Comparison of ENCODE assay signal across 16 cellular contexts in the genomic region with DNA sequence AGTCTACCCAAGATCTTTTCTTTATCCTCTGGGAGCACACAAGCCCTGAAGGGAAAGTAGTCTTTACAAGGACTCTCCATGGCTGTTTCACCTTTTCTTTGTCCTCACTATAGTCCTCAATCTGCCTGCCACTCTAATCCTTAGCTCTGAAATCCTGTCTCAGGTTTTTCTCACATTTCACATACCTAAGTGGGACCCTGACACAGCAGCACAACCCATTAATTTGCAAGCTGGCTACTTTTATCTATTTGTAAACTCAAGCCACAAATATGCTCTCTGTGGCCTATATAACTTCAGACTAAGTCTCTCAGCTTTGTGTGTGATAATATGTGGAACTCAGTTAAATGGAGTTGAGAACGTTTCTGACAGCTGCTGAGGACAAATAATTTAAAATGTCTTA. TPM values are rescaled to one million over a fixed set of nuclear protein-coding genes. Genes with fewer than 3 reads are reported as not detected.
DNase-seq lines count a peak whose midpoint lies in the region; ATAC-seq and TF ChIP-seq lines count a peak whose summit lies in the region.
"Had no signal": no experiment of that assay in that cellular context is flagged by ENCODE, and none has a peak within 500 bp of the region (broad histone marks: within the 10 kb centered on the region; RNA-seq: fewer than 3 reads in every experiment).

No MANE protein-coding gene starts in this region.

- H3K36me3 ChIP-seq in OCI-LY7 (ENCODE audit: insufficient read depth, low read length): peaks cover 69% of the 10 kb centered on the region
- H3K36me3 ChIP-seq: ovary had no signal

- POLR2A ChIA-PET in OCI-LY7 (lab: Charles Lee): interaction anchor here (1.0 to 1.8 kb wide), 4 partner anchors 10 to 38 kb away, joined by 3 to 13 read pairs (median 4); a partner anchor contains a TSS

- no peaks in the 10 kb centered on the region for H3K4me1 ChIP-seq in OCI-LY7 (ENCODE audit: insufficient read depth, low read length, poor library complexity, severe bottlenecking)

- no peak overlapping the region for H3K27ac ChIP-seq in OCI-LY7 (ENCODE audit: low read depth, low read length, poor library complexity, severe bottlenecking)
- H3K27ac ChIP-seq: body of pancreas, esophagus muscularis mucosa, ovary had no signal

- no peak for DNase-seq in activated T-cell treated with anti-CD3 and anti-CD28 coated beads, Interleukin-2, amount 50 U/mL, for 72 hours
- DNase-seq in activated T-cell treated with anti-CD3 and anti-CD28 coated beads, Interleukin-2, amount 50 U/mL, for 1 hour: no peak
- DNase-seq in HFFc6: no peak
- peak; percentile 69 for DNase-seq in astrocyte of the hippocampus (ENCODE audit: low read depth, low spot score)
- peak; percentile 10 for DNase-seq in myocyte (ENCODE audit: low read depth)
- no peak for DNase-seq in HCEC 1CT
- DNase-seq in RPMI8226: no peak
- no peak for DNase-seq in OCI-LY7 (ENCODE audit: low spot score)
- DNase-seq: activated gamma-delta T cell; body of pancreas; CD4-positive, alpha-beta T cell; left ventricle myocardium superior; NCI-H1694 treated with DMSO at 0.1 percent for 48 hours; ovary had no signal

- H3K9me3 ChIP-seq in OCI-LY7 (ENCODE audit: low read length): no peaks in the 10 kb centered on the region
- H3K9me3 ChIP-seq: body of pancreas, esophagus muscularis mucosa, ovary had no signal

- 0 out of 2 replicates have a peak, but pooled peaks cover 11% of the 10 kb centered on the region for H4K20me1 ChIP-seq in OCI-LY7 (ENCODE audit: insufficient read depth, low read length)

- peaks cover 5 to 23% of the 10 kb centered on the region in 2 donors for H3K36me3 Mint-ChIP-seq in activated T-cell treated with anti-CD3 and anti-CD28 coated beads, Interleukin-2, amount 50 U/mL, for 72 hours (ENCODE audit: insufficient read depth in 2 of 2)
- H3K36me3 Mint-ChIP-seq in HFFc6 (ENCODE audit: low read depth): peaks cover 15% of the 10 kb centered on the region

- CTCF ChIA-PET in OCI-LY7 (lab: Charles Lee; ENCODE audit: unreplicated experiment): no interaction called here

- no TSS peak for BruUV-seq in OCI-LY7 (replicated peaks; lab: Mats Ljungman, UMichigan)

- H3K4me3 ChIP-seq in OCI-LY7 (ENCODE audit: low read depth, low read length, poor library complexity, severe bottlenecking): no peak overlapping the region
- H3K4me3 ChIP-seq: body of pancreas, esophagus muscularis mucosa, ovary had no signal

- no peak overlapping the region for H2AFZ ChIP-seq in OCI-LY7 (ENCODE audit: low read length)

- H3K4me3 Mint-ChIP-seq in activated T-cell treated with anti-CD3 and anti-CD28 coated beads, Interleukin-2, amount 50 U/mL, for 72 hours: no peak overlapping the region
- H3K4me3 Mint-ChIP-seq in HFFc6: no peak overlapping the region
- H3K4me3 Mint-ChIP-seq: CD4-positive, alpha-beta T cell had no signal

- intact Hi-C loops in OCI-LY7 (cut with micrococcal nuclease; ENCODE audit: unreplicated experiment): no loop called here

- no peaks in the 10 kb centered on the region for H3K9me3 Mint-ChIP-seq in activated T-cell treated with anti-CD3 and anti-CD28 coated beads, Interleukin-2, amount 50 U/mL, for 72 hours
- no peaks in the 10 kb centered on the region for H3K9me3 Mint-ChIP-seq in HFFc6
- H3K9me3 Mint-ChIP-seq: CD4-positive, alpha-beta T cell had no signal

- no peak overlapping the region for H3K4me2 ChIP-seq in OCI-LY7 (ENCODE audit: low read length)

- no peaks in the 10 kb centered on the region for H3K27me3 Mint-ChIP-seq in activated T-cell treated with anti-CD3 and anti-CD28 coated beads, Interleukin-2, amount 50 U/mL, for 72 hours (ENCODE audit: low read depth)
- peaks cover 2% of the 10 kb centered on the region; the same call in 1 of the 2 replicates for H3K27me3 Mint-ChIP-seq in HFFc6 (ENCODE audit: insufficient read depth)
- H3K27me3 Mint-ChIP-seq: CD4-positive, alpha-beta T cell had no signal

- no peak for TF ChIP-seq CTCF in HFFc6 (IDR thresholded peaks at IDR 0.05)
- TF ChIP-seq CTCF in OCI-LY7 (conservative IDR thresholded peaks at IDR 0.05; ENCODE audit: low read length): no peak

- ATAC-seq in activated T-cell treated with anti-CD3 and anti-CD28 coated beads, Interleukin-2, amount 50 U/mL, for 72 hours (replicated peaks in 1 of 2): no peak
- ATAC-seq: body of pancreas, left ventricle myocardium superior, Right ventricle myocardium inferior had no signal

- peaks cover 64% of the 10 kb centered on the region for H3K79me2 ChIP-seq in OCI-LY7 (ENCODE audit: insufficient read depth, low read depth, low read length)

- H3K27ac Mint-ChIP-seq in activated T-cell treated with anti-CD3 and anti-CD28 coated beads, Interleukin-2, amount 50 U/mL, for 72 hours: peak overlapping the region; percentile 46
- H3K27ac Mint-ChIP-seq in HFFc6: 0 out of 2 replicates have a peak overlapping the region, but pooled peaks have one; percentile 0
- H3K27ac Mint-ChIP-seq: CD4-positive, alpha-beta T cell had no signal

- peaks cover 50% of the 10 kb centered on the region for H3K4me1 Mint-ChIP-seq in activated T-cell treated with anti-CD3 and anti-CD28 coated beads, Interleukin-2, amount 50 U/mL, for 72 hours (ENCODE audit: low read depth)
- H3K4me1 Mint-ChIP-seq in HFFc6 (ENCODE audit: low read depth): peaks cover 10% of the 10 kb centered on the region

- H3K9me2 ChIP-seq in OCI-LY7 (ENCODE audit: insufficient read depth, low read length): no peaks in the 10 kb centered on the region

RNA-seq across cellular contexts. Expression of a gene that starts 19.8 kb away (rescaled TPM):
- total RNA-seq in activated T-cell treated with anti-CD3 and anti-CD28 coated beads, Interleukin-2, amount 50 U/mL, for 72 hours: 10 to 100 TPM; 93.1 to 96.4 TPM
- 10 to 100 TPM; 36.6 to 49.3 (median 39.8) TPM for total RNA-seq in HFFc6 (2021; fragmentation: NEBNext Ultra II Directional; extraction: Animal tissue kit (Norgen Biotek cat#: 25700))
- total RNA-seq in myocyte (22.7 and 23.8 TPM in 2 replicates), OCI-LY7 (2022) (103 and 112 TPM in 2 replicates)
- 14.6 TPM for polyA plus RNA-seq in myocyte (2012)
- 38.4 and 44.2 TPM in 2 replicates for total RNA-seq in OCI-LY7 (2014; rRNA removed; shearing (Covaris generic))

Comparison
In these comparisons a context has a peak if more than half of its experiments do, and no peak if none do; other contexts are left out.
1. DNase-seq: peak in astrocyte of the hippocampus (single experiment) and myocyte (single experiment); none in activated T-cell treated with anti-CD3 and anti-CD28 coated beads, Interleukin-2, amount 50 U/mL, for 72 hours (0 of 2), activated T-cell treated with anti-CD3 and anti-CD28 coated beads, Interleukin-2, amount 50 U/mL, for 1 hour (single experiment), HFFc6 (single experiment), HCEC 1CT (single experiment), RPMI8226 (single experiment) and OCI-LY7 (single experiment).